ENCODE assay signal across 11 cellular contexts in the genomic region with DNA sequence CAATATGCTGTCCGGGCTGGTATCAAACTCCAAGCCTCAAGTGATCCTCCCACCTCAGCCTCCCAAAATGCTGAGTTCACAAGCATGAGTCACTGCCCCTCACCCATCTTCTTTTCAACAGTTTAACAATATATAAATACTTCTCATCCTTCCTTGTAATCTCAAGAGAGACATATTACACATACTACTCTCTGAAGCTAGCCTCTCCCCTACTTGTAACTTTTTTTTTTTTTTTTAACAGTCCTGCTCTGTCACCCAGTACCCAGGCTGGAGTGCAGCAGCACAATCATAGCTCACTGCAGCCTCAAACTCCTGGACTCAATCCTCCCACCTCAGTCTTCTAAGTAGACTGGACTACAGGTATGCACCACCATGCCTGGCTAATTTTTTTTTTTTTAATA. TPM values are rescaled to one million over a fixed set of nuclear protein-coding genes. Genes with fewer than 3 reads are reported as not detected.
DNase-seq lines count a peak whose midpoint lies in the region; ATAC-seq and TF ChIP-seq lines count a peak whose summit lies in the region.
"Had no signal": no experiment of that assay in that cellular context is flagged by ENCODE, and none has a peak within 500 bp of the region (broad histone marks: within the 10 kb centered on the region; RNA-seq: fewer than 3 reads in every experiment).

No MANE protein-coding gene starts in this region.

- H3K56ac ChIP-seq in IMR-90 (ENCODE audit: extremely low read depth, insufficient read depth, low read length) = no peak overlapping the region

- peaks cover 10% of the 10 kb centered on the region; the same call in 1 of the 2 replicates for H3K9me1 ChIP-seq in IMR-90 (ENCODE audit: insufficient read depth, low read length)

- CTCF ChIA-PET in IMR-90 (lab: Yijun Ruan, JAX) = no interaction called here

- no CpG with 5 or more reads among the region's 1 CpG for WGBS in IMR-90 (ENCODE audit: extremely low coverage in 2 of 2, insufficient read length in 1 of 2), 2 experiments

- no peak overlapping the region for H3K27ac ChIP-seq in IMR-90 (ENCODE audit: insufficient read depth, low read length)
- peak overlapping the region; percentile 53 for H3K27ac ChIP-seq in osteoblast (ENCODE audit: low read depth, low read length)
- H3K27ac ChIP-seq: 22Rv1 had no signal

- intact Hi-C loops in IMR-90 (cut with micrococcal nuclease) = no loop called here

- H3K18ac ChIP-seq in IMR-90 (ENCODE audit: low read depth, low read length) = no peak overlapping the region

- no peak for TF ChIP-seq POLR2A in IMR-90 (IDR thresholded peaks at IDR 0.05; ENCODE audit: low read depth, low read length)

- H3K14ac ChIP-seq in IMR-90 (replicated peaks; ENCODE audit: low read depth, low read length) = no peak overlapping the region

- peaks cover 6 to 62% of the 10 kb centered on the region in 2 experiments; a peak in 3 of 4 replicates for H3K79me1 ChIP-seq in IMR-90 (ENCODE audit: low read depth in 1 of 2, low read length in 2 of 2)

- ATAC-seq in IMR-90 (ENCODE audit: low read depth) (peak; percentile 51), GM21447 (IDR thresholded peaks at IDR 0.05; ENCODE audit: unreplicated experiment) (no peak), HG02798 (IDR thresholded peaks at IDR 0.05; ENCODE audit: poor library complexity, unreplicated experiment) (no peak)

- H2BK5ac ChIP-seq in IMR-90 (ENCODE audit: low read depth, low read length, poor library complexity, severe bottlenecking) = no peak overlapping the region

- H3K36me3 ChIP-seq in IMR-90 (ENCODE audit: control insufficient read depth, insufficient read depth, low read length) = peaks cover 3% of the 10 kb centered on the region
- H3K36me3 ChIP-seq in osteoblast (ENCODE audit: insufficient read depth, low read length) = peaks cover 14% of the 10 kb centered on the region

- H3K23ac ChIP-seq in IMR-90 (ENCODE audit: low read depth, low read length) = no peak overlapping the region

- H4K5ac ChIP-seq in IMR-90 (ENCODE audit: low read depth, low read length) = no peak overlapping the region

- dilution Hi-C loops in IMR-90 (cut with HindIII; ENCODE audit: low sequenced_read_pairs, unreplicated experiment) = no loop called here

- no peak overlapping the region for H2AK9ac ChIP-seq in IMR-90 (replicated peaks; ENCODE audit: low read depth, low read length, poor library complexity)

- H3K27me3 ChIP-seq in IMR-90 (ENCODE audit: control insufficient read depth, insufficient read depth, low read length) (no peaks in the 10 kb centered on the region), osteoblast (ENCODE audit: insufficient read depth, low read length) (no peaks in the 10 kb centered on the region)

- no peak overlapping the region for H2BK120ac ChIP-seq in IMR-90 (ENCODE audit: low read depth, low read length)

- POLR2A ChIA-PET in IMR-90 (lab: Charles Lee; ENCODE audit: unreplicated experiment) = interaction anchor here (0.6 kb wide), 1 partner anchor 53 kb away, joined by 14 read pairs; no protein-coding TSS in a partner anchor

- TF ChIP-seq CTCF in IMR-90 (conservative IDR thresholded peaks at IDR 0.05; ENCODE audit: low read depth, low read length) = no peak
- no peak for TF ChIP-seq CTCF in osteoblast (IDR thresholded peaks at IDR 0.05; ENCODE audit: extremely low read depth, low read depth, low read length)

- peaks cover 99% of the 10 kb centered on the region for H3K79me2 ChIP-seq in osteoblast (ENCODE audit: insufficient read depth, low read length)

- H2AFZ ChIP-seq in IMR-90 (replicated peaks; ENCODE audit: low read length, poor library complexity) (no peak overlapping the region), osteoblast (ENCODE audit: low read length) (no peak overlapping the region)

- H3K9me3 ChIP-seq in IMR-90 (ENCODE audit: control insufficient read depth, insufficient read depth, low read length) = no peaks in the 10 kb centered on the region
- H3K9me3 ChIP-seq in osteoblast (ENCODE audit: low read depth, low read length) = no peaks in the 10 kb centered on the region

- H3K4me2 ChIP-seq in IMR-90 (ENCODE audit: low read depth, low read length) (no peak overlapping the region), osteoblast (ENCODE audit: insufficient read depth, low read length) (no peak overlapping the region)

- H3K4ac ChIP-seq in IMR-90 (ENCODE audit: low read depth, low read length) = no peak overlapping the region

- H4K8ac ChIP-seq in IMR-90 (ENCODE audit: low read depth in 2 of 2, low read length in 2 of 2) = no peak overlapping the region

- H2BK15ac ChIP-seq in IMR-90 (ENCODE audit: low read depth, low read length) = no peak overlapping the region

- peak; percentile 26 for DNase-seq in DMS53 (lab: John Stamatoyannopoulos, UW)
- DNase-seq in DMS53 treated with DMSO at 0.1 percent for 48 hours (lab: John Stamatoyannopoulos, UW; ENCODE audit: unreplicated experiment) = no peak
- peak; percentile 60 for DNase-seq in IMR-90
- DNase-seq in amniotic epithelial cell (ENCODE audit: low read depth) = peak; percentile 55
- DNase-seq in osteoblast (ENCODE audit: insufficient read length, low spot score, missing footprints) = no peak
- no peak for DNase-seq in KG1 (lab: John Stamatoyannopoulos, UW)
- DNase-seq: NCI-H1694 treated with DMSO at 0.1 percent for 48 hours, RPMI8226 had no signal

- no peak overlapping the region for H4K91ac ChIP-seq in IMR-90 (ENCODE audit: insufficient read depth, low read depth, low read length)

- no peak overlapping the region for H2AK5ac ChIP-seq in IMR-90 (ENCODE audit: low read depth, low read length)

- H3K4me3 ChIP-seq in IMR-90 (ENCODE audit: insufficient read depth, low read depth, low read length) (no peak overlapping the region), osteoblast (ENCODE audit: insufficient read depth, low read length) (no peak overlapping the region)

- H4K20me1 ChIP-seq in IMR-90 (ENCODE audit: insufficient read depth, low read length) (peaks cover 88% of the 10 kb centered on the region), osteoblast (ENCODE audit: insufficient read depth, low read length) (peaks cover 68% of the 10 kb centered on the region)

- H3K4me1 ChIP-seq in IMR-90 (ENCODE audit: control insufficient read depth, insufficient read depth, low read length) = peaks cover 4% of the 10 kb centered on the region
- peaks cover 41% of the 10 kb centered on the region for H3K4me1 ChIP-seq in osteoblast (ENCODE audit: insufficient read depth, low read length)

- H3K9ac ChIP-seq in IMR-90 (ENCODE audit: low read depth, low read length) = no peak overlapping the region

- no TSS peak for BruUV-seq in IMR-90 (replicated peaks; lab: Mats Ljungman, UMichigan)

- TF ChIP-seq RAD21 in IMR-90 (IDR thresholded peaks at IDR 0.05; ENCODE audit: low read length) = no peak

- no peak overlapping the region for H2BK20ac ChIP-seq in IMR-90 (ENCODE audit: low read depth, low read length)

- in situ Hi-C loops in IMR-90 (cut with MboI; ENCODE audit: low sequenced_read_pairs) = no loop called here

TF ChIP-seq in IMR-90, 13 proteins besides CTCF, POLR2A, EP300 and RAD21:
- TF ChIP-seq MAZ (IDR thresholded peaks at IDR 0.05; ENCODE audit: borderline replicate concordance, low read depth, low read length) (no peak), MAFK (IDR thresholded peaks at IDR 0.05; ENCODE audit: low read depth, low read length) (no peak; the same call in 1 of the 2 replicates), BHLHE40 (IDR thresholded peaks at IDR 0.05; ENCODE audit: low read depth, low read length) (no peak), CHD1 (IDR thresholded peaks at IDR 0.05; ENCODE audit: low read depth, low read length) (no peak), FOS (IDR thresholded peaks at IDR 0.05; ENCODE audit: low read depth, low read length) (no peak), SMC3 (IDR thresholded peaks at IDR 0.05; ENCODE audit: low read depth, low read length) (no peak), RFX5 (IDR thresholded peaks at IDR 0.05; ENCODE audit: low read depth, low read length) (no peak), NFE2L2 (IDR thresholded peaks at IDR 0.05; ENCODE audit: low read depth, low read length) (no peak), CEBPB (IDR thresholded peaks at IDR 0.05; ENCODE audit: low read depth, low read length) (no peak), RCOR1 (IDR thresholded peaks at IDR 0.05; ENCODE audit: insufficient replicate concordance, low read length) (no peak), MXI1 (IDR thresholded peaks at IDR 0.05; ENCODE audit: borderline replicate concordance, low read depth, low read length) (no peak)
- TF ChIP-seq, protein P1, sequence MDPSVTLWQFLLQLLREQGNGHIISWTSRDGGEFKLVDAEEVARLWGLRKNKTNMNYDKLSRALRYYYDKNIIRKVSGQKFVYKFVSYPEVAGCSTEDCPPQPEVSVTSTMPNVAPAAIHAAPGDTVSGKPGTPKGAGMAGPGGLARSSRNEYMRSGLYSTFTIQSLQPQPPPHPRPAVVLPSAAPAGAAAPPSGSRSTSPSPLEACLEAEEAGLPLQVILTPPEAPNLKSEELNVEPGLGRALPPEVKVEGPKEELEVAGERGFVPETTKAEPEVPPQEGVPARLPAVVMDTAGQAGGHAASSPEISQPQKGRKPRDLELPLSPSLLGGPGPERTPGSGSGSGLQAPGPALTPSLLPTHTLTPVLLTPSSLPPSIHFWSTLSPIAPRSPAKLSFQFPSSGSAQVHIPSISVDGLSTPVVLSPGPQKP (IDR thresholded peaks at IDR 0.05; ENCODE audit: borderline replicate concordance, low read depth, low read length) = no peak
- TF ChIP-seq, protein P2, sequence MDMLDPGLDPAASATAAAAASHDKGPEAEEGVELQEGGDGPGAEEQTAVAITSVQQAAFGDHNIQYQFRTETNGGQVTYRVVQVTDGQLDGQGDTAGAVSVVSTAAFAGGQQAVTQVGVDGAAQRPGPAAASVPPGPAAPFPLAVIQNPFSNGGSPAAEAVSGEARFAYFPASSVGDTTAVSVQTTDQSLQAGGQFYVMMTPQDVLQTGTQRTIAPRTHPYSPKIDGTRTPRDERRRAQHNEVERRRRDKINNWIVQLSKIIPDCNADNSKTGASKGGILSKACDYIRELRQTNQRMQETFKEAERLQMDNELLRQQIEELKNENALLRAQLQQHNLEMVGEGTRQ (IDR thresholded peaks at IDR 0.05; ENCODE audit: low read depth, low read length) = no peak
TF ChIP-seq in IMR-90: peak in this region for 0.

RNA-seq across cellular contexts. Expression of gene GFPT1, which starts 5.7 kb away (rescaled TPM):
- total RNA-seq in IMR-90 (2012; rRNA removed) = 52.9 and 75.0 TPM in 2 replicates
- 18.9 and 23.5 TPM in 2 replicates for polyA plus RNA-seq in IMR-90 (2012; rRNA removed)
- 5.1 and 7.8 TPM in 2 replicates for polyA plus RNA-seq in IMR-90 (2012; cell fraction: cytosol; rRNA removed)
- polyA plus RNA-seq in IMR-90 (2012; cell fraction: nucleus; rRNA removed; ENCODE audit: low replicate concordance) = 2.6 and 15.5 TPM in 2 replicates
- total RNA-seq in osteoblast = 53.9 and 64.4 TPM in 2 replicates

RNA-seq across cellular contexts. Expression of gene NFU1, which starts 55.9 kb away (rescaled TPM):
- 24.0 and 40.0 TPM in 2 replicates for total RNA-seq in IMR-90 (2012; rRNA removed)
- 32.2 and 32.4 TPM in 2 replicates for polyA plus RNA-seq in IMR-90 (2012; rRNA removed)
- polyA plus RNA-seq in IMR-90 (2012; cell fraction: cytosol; rRNA removed) = 9.3 and 15.4 TPM in 2 replicates
- polyA plus RNA-seq in IMR-90 (2012; cell fraction: nucleus; rRNA removed; ENCODE audit: low replicate concordance) = 3.0 and 16.0 TPM in 2 replicates
- 34.0 and 36.2 TPM in 2 replicates for total RNA-seq in osteoblast

Comparison
In these comparisons a context has a peak if more than half of its experiments do, and no peak if none do; other contexts are left out.
1. DNase-seq: peak in DMS53 (single experiment), IMR-90 (single experiment) and amniotic epithelial cell (single experiment); none in DMS53 treated with DMSO at 0.1 percent for 48 hours (single experiment), osteoblast (single experiment) and KG1 (single experiment).